ENCODE assay signal across 8 cellular contexts in the genomic region with DNA sequence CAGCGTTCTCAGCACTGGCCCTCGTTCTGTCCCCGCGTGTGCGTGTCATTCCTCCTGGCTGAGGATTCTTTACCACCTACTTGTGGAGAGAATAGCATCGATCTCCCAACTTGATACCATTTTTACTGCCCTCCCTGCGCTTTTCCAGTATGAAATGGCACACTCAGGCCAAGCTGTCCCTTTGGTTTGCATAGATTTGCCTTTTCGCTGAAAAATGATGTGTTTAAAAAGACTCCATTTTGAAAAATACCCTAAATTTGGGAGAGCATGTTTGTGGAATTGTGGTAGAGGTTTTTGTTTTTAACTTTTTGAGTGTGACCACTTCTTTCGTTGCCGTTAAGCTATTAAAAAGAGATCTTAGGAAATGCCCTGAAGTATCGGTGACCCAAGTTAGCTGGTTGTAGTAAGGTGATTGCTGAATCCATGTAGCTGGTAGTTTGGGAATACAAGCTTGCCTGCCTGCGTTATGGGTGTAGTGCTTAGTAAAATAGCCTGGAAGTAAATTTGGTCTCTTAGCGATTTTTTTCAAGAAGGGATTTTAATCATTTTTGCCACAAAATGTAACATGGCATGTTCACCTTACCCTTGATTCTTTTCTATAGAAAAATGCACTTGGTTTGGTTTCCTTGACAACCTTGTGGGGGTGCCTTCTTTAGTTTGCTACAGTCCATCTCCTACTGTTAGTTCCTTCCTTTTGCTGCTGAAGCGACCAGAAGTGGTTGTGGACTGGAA.
DNase-seq lines count a peak whose midpoint lies in the region; ATAC-seq and TF ChIP-seq lines count a peak whose summit lies in the region.

No MANE protein-coding gene starts in this region.

- peaks cover 6% of the 10 kb centered on the region for H3K36me3 ChIP-seq in DOHH2 (ENCODE audit: control insufficient read depth, low read length)

- H3K4me3 ChIP-seq in DOHH2 (ENCODE audit: low read length) (peak overlapping the region; percentile 75), skin epidermis (peak overlapping the region; percentile 89 to 100 (median 94))

- H3K27ac ChIP-seq in DOHH2 (ENCODE audit: low read depth, low read length) (no peak overlapping the region), VCaP (peak overlapping the region; percentile 92), skin epidermis (peak overlapping the region in 19 of 21 experiments; percentile 68 to 97 (median 89))

- H3K27me3 ChIP-seq in DOHH2 (ENCODE audit: control insufficient read depth, low read length) = no peaks in the 10 kb centered on the region

- H3K79me2 ChIP-seq in DOHH2 (ENCODE audit: control insufficient read depth, low read length) = peaks cover 40% of the 10 kb centered on the region

- DNase-seq in foreskin melanocyte (peak; percentile 19), Ammon's horn (ENCODE audit: low spot score) (no peak)

- H3K9me2 ChIP-seq in DOHH2 (replicated peaks; ENCODE audit: control insufficient read depth, low read length) = no peaks in the 10 kb centered on the region

- H3F3A ChIP-seq in DOHH2 (ENCODE audit: control insufficient read depth, insufficient read depth) = no peaks in the 10 kb centered on the region

- no peaks in the 10 kb centered on the region for H3K9me3 ChIP-seq in DOHH2 (ENCODE audit: control insufficient read depth, insufficient read depth, low read length)

- TF ChIP-seq CTCF in DOHH2 (IDR thresholded peaks at IDR 0.05; ENCODE audit: low read depth, low read length, poor library complexity, severe bottlenecking) (no peak), VCaP (conservative IDR thresholded peaks at IDR 0.05) (no peak)

- peaks cover 6% of the 10 kb centered on the region; the same call in 1 of the 2 replicates for H4K20me1 ChIP-seq in DOHH2 (ENCODE audit: control insufficient read depth, insufficient read depth, low read depth, low read length)

- H3K4me2 ChIP-seq in DOHH2 (ENCODE audit: low read length) = peak overlapping the region; percentile 77

- ATAC-seq in HG03066 (IDR thresholded peaks at IDR 0.05; ENCODE audit: low read depth, unreplicated experiment) = peak; percentile 1
- ATAC-seq in GM21528 (IDR thresholded peaks at IDR 0.05; ENCODE audit: low FRiP score, unreplicated experiment) = no peak
- no peak for ATAC-seq in GM18498 (IDR thresholded peaks at IDR 0.05; ENCODE audit: unreplicated experiment)

- peaks cover 22% of the 10 kb centered on the region for H3K4me1 ChIP-seq in DOHH2 (ENCODE audit: control insufficient read depth, low read length)
